In the genomic region with DNA sequence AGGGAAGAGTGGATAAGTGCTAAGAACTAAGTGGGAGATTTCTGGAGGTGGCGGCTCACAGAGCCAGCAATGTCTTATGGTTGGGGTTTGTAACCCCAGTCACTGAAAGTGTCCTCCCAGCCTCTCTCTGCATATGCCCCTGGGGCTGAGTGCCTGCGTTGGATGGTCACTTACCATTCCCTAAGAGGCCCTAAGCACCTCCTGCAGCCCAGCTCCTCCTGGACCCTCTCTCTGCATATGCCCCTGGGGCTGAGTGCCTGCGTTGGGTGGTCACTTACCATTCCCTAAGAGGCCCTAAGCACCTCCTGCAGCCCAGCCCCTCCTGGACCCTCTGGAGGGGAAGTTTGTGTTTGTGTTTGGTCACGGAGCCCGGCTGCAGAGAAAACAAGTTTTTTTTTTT, we compare ENCODE assay signal across 24 cellular contexts.
"Had no signal": no experiment of that assay in that cellular context is flagged by ENCODE, and none has a peak within 500 bp of the region (broad histone marks: within the 10 kb centered on the region; RNA-seq: fewer than 3 reads in every experiment).

No MANE protein-coding gene starts in this region.

- H3K4me1 Mint-ChIP-seq: stimulated activated effector memory CD8-positive, alpha-beta T cell treated with anti-CD3 and anti-CD28 coated beads, Interleukin-12 subunit alpha, Interleukin-12 subunit beta, amount 100 ng/mL, for 72 hours had no signal

- DNase-seq: islet precursor cell; left ventricle myocardium inferior; midbrain; mucosa of descending colon; naive thymus-derived CD4-positive, alpha-beta T cell; pancreas; posterior cingulate gyrus; retina; right cardiac atrium; small intestine; spleen; stimulated activated CD4-positive, alpha-beta T cell treated with anti-CD3 and anti-CD28 coated beads, Interleukin-4, amount 100 ng/mL, for 24 hours; stimulated activated naive CD4-positive, alpha-beta T cell treated with Interleukin-2 at 50 U/mL for 16 hours; stimulated activated naive CD8-positive, alpha-beta T cell treated with anti-CD3 and anti-CD28 coated beads, Interleukin-15, amount 100 ng/mL, for 72 hours; testis; thyroid gland; transverse colon; upper lobe of left lung had no signal

- H3K9me3 ChIP-seq: mucosa of descending colon, pancreas, prostate gland, testis, thyroid gland, transverse colon had no signal

- H3K27me3 Mint-ChIP-seq: memory B cell had no signal

- H3K4me1 ChIP-seq: left ventricle myocardium inferior, pancreas, prostate gland, spleen, testis, thyroid gland, transverse colon, upper lobe of left lung had no signal

- H3K36me3 Mint-ChIP-seq: memory B cell; naive thymus-derived CD4-positive, alpha-beta T cell; natural killer cell treated with Interleukin-12 subunit alpha and Interleukin-12 subunit beta and Interleukin-15 and Interleukin-18, amount 100 ng/mL, for 72 hours; stimulated activated effector memory CD8-positive, alpha-beta T cell treated with anti-CD3 and anti-CD28 coated beads, Interleukin-12 subunit alpha, Interleukin-12 subunit beta, amount 100 ng/mL, for 72 hours had no signal

- H3K36me3 ChIP-seq: left ventricle myocardium inferior, pancreas, prostate gland, spleen, thyroid gland, transverse colon, upper lobe of left lung had no signal

- H3K4me3 ChIP-seq: hepatocyte, left ventricle myocardium inferior, mucosa of descending colon, pancreas, prostate gland, spleen, testis, thyroid gland, transverse colon, upper lobe of left lung had no signal

- H3K27ac Mint-ChIP-seq: memory B cell; naive thymus-derived CD4-positive, alpha-beta T cell; natural killer cell treated with Interleukin-12 subunit alpha and Interleukin-12 subunit beta and Interleukin-15 and Interleukin-18, amount 100 ng/mL, for 72 hours; stimulated activated effector memory CD8-positive, alpha-beta T cell treated with anti-CD3 and anti-CD28 coated beads, Interleukin-12 subunit alpha, Interleukin-12 subunit beta, amount 100 ng/mL, for 72 hours had no signal

- H3K9me3 Mint-ChIP-seq: natural killer cell treated with Interleukin-12 subunit alpha and Interleukin-12 subunit beta and Interleukin-15 and Interleukin-18, amount 100 ng/mL, for 72 hours; stimulated activated naive CD8-positive, alpha-beta T cell treated with anti-CD3 and anti-CD28 coated beads, Interleukin-15, amount 100 ng/mL, for 72 hours had no signal

- ATAC-seq: mucosa of descending colon; naive thymus-derived CD4-positive, alpha-beta T cell; natural killer cell treated with Interleukin-12 subunit alpha and Interleukin-12 subunit beta and Interleukin-15 and Interleukin-18, amount 100 ng/mL, for 72 hours; pancreas; right cardiac atrium; sciatic nerve; stimulated activated effector memory CD8-positive, alpha-beta T cell treated with anti-CD3 and anti-CD28 coated beads, Interleukin-12 subunit alpha, Interleukin-12 subunit beta, amount 100 ng/mL, for 72 hours; stimulated activated naive CD8-positive, alpha-beta T cell treated with anti-CD3 and anti-CD28 coated beads, Interleukin-15, amount 100 ng/mL, for 72 hours had no signal

- H3K4me3 Mint-ChIP-seq: memory B cell; naive thymus-derived CD4-positive, alpha-beta T cell; natural killer cell treated with Interleukin-12 subunit alpha and Interleukin-12 subunit beta and Interleukin-15 and Interleukin-18, amount 100 ng/mL, for 72 hours; stimulated activated effector memory CD8-positive, alpha-beta T cell treated with anti-CD3 and anti-CD28 coated beads, Interleukin-12 subunit alpha, Interleukin-12 subunit beta, amount 100 ng/mL, for 72 hours; stimulated activated naive CD8-positive, alpha-beta T cell treated with anti-CD3 and anti-CD28 coated beads, Interleukin-15, amount 100 ng/mL, for 72 hours had no signal

- H3K27ac ChIP-seq: hepatocyte, left ventricle myocardium inferior, pancreas, prostate gland, spleen, testis, thyroid gland, transverse colon, upper lobe of left lung had no signal

- H3K27me3 ChIP-seq: hepatocyte, pancreas, spleen, testis, thyroid gland, transverse colon, upper lobe of left lung had no signal
